In the genomic region with DNA sequence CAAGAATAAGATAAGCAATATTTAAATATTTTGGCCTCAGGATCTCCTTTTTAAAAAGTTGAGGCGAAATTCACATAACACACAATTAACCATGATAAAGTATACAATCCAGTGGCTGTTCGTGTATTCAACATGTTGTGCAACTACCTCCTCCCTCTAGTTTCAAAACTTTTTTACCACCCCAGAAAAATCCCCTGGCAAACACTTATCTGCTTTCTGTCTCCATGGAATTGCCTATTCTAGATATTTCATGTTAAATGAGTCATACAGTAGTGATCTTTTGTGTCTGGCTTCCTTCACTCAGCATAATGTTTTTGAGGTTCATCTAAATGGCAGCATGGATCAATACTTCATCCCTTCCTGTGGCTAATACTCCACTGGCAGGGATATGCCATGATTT, we compare ENCODE assay signal across 1 cellular context.
TF ChIP-seq lines count a peak whose summit lies in the region.

No MANE protein-coding gene starts in this region.

TF ChIP-seq in GM12878, 131 proteins besides CTCF, POLR2A, EP300 and RAD21:
- TF ChIP-seq, protein P1, sequence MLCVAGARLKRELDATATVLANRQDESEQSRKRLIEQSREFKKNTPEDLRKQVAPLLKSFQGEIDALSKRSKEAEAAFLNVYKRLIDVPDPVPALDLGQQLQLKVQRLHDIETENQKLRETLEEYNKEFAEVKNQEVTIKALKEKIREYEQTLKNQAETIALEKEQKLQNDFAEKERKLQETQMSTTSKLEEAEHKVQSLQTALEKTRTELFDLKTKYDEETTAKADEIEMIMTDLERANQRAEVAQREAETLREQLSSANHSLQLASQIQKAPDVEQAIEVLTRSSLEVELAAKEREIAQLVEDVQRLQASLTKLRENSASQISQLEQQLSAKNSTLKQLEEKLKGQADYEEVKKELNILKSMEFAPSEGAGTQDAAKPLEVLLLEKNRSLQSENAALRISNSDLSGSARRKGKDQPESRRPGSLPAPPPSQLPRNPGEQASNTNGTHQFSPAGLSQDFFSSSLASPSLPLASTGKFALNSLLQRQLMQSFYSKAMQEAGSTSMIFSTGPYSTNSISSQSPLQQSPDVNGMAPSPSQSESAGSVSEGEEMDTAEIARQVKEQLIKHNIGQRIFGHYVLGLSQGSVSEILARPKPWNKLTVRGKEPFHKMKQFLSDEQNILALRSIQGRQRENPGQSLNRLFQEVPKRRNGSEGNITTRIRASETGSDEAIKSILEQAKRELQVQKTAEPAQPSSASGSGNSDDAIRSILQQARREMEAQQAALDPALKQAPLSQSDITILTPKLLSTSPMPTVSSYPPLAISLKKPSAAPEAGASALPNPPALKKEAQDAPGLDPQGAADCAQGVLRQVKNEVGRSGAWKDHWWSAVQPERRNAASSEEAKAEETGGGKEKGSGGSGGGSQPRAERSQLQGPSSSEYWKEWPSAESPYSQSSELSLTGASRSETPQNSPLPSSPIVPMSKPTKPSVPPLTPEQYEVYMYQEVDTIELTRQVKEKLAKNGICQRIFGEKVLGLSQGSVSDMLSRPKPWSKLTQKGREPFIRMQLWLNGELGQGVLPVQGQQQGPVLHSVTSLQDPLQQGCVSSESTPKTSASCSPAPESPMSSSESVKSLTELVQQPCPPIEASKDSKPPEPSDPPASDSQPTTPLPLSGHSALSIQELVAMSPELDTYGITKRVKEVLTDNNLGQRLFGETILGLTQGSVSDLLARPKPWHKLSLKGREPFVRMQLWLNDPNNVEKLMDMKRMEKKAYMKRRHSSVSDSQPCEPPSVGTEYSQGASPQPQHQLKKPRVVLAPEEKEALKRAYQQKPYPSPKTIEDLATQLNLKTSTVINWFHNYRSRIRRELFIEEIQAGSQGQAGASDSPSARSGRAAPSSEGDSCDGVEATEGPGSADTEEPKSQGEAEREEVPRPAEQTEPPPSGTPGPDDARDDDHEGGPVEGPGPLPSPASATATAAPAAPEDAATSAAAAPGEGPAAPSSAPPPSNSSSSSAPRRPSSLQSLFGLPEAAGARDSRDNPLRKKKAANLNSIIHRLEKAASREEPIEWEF (IDR thresholded peaks at IDR 0.05; ENCODE audit: insufficient replicate concordance, low read depth, low read length) = peak; percentile 18
- peak in 1 of 2 experiments; percentile 17; a peak in 1 of 4 replicates for TF ChIP-seq IKZF2 (IDR thresholded peaks at IDR 0.05)
- TF ChIP-seq MAX (IDR thresholded peaks at IDR 0.05; ENCODE audit: low read depth, low read length) = no peak
- TF ChIP-seq, protein P2, sequence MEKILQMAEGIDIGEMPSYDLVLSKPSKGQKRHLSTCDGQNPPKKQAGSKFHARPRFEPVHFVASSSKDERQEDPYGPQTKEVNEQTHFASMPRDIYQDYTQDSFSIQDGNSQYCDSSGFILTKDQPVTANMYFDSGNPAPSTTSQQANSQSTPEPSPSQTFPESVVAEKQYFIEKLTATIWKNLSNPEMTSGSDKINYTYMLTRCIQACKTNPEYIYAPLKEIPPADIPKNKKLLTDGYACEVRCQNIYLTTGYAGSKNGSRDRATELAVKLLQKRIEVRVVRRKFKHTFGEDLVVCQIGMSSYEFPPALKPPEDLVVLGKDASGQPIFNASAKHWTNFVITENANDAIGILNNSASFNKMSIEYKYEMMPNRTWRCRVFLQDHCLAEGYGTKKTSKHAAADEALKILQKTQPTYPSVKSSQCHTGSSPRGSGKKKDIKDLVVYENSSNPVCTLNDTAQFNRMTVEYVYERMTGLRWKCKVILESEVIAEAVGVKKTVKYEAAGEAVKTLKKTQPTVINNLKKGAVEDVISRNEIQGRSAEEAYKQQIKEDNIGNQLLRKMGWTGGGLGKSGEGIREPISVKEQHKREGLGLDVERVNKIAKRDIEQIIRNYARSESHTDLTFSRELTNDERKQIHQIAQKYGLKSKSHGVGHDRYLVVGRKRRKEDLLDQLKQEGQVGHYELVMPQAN (conservative IDR thresholded peaks at IDR 0.05) = no peak
